In the genomic region with DNA sequence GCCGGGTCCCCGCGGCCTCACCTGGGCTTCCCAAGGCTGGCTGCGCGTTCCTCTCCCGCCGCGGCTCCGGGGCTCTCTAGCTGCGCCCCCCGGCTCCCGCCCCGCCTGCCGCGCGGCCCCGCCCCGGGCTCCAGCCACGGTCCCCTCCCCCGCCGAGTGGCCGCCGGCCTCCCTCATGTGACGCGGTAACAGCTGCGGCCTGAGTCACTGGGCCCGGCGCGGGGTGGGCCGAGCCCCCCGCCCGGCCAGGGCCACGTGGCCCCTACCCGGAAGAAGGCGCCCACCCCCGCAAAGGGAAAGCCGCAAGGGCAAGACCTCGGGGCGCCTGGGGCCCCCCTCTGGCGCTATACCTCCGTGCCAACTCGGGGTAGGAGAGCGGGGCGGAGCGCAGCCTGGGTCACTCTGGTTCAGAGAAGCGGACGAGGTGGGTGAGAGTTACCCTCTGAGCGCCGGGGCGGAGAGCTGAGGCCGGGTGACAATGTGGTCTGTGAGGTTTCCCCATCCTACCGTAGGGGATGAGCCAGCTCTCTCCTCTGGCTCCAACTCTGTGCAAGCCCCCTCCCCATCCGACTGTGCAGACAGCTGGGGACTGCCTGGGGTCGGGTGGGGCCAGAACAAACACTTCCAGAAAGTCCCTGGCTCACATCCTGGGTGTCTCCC, we compare ENCODE assay signal across 8 cellular contexts. TPM values are rescaled to one million over a fixed set of nuclear protein-coding genes. Genes with fewer than 3 reads are reported as not detected.
DNase-seq lines count a peak whose midpoint lies in the region; ATAC-seq and TF ChIP-seq lines count a peak whose summit lies in the region.

TSS of gene CD63 (minus strand) at position 78 of the 660 bp plus-strand sequence. CDS start 668 bp downstream, outside the sequence.

- H3K4me1 Mint-ChIP-seq in GM23338 = peaks cover 40% of the 10 kb centered on the region
- H3K4me1 Mint-ChIP-seq in T-helper 17 cell = peaks cover 37% of the 10 kb centered on the region

- TF ChIP-seq CTCF in GM10248 (IDR thresholded peaks at IDR 0.05; ENCODE audit: control extremely low read depth, extremely low read depth, low read depth, missing control alignments) = peak; percentile 11
- no peak for TF ChIP-seq CTCF in GM23338 (conservative IDR thresholded peaks at IDR 0.05; ENCODE audit: low read depth in 2 of 2)
- no peak for TF ChIP-seq CTCF in right atrium auricular region (IDR thresholded peaks at IDR 0.05)

- peak within 1 kb of the TSS; percentile 98 for H3K4me2 ChIP-seq in GM23338

- H3K27ac ChIP-seq in GM23338 (ENCODE audit: low read depth) (peak within 1 kb of the TSS; percentile 97), right atrium auricular region (peak within 1 kb of the TSS; percentile 99 to 100), aorta (ENCODE audit: low read depth in 1 of 2, low read length in 2 of 2) (peak within 1 kb of the TSS; percentile 84 to 99)

- H3K9me3 ChIP-seq in T-helper 17 cell (ENCODE audit: control insufficient read depth, low read length, poor library complexity, severe bottlenecking) = no peaks in the 10 kb centered on the region
- no peaks in the 10 kb centered on the region for H3K9me3 ChIP-seq in right atrium auricular region
- H3K9me3 ChIP-seq in aorta (ENCODE audit: control insufficient read depth, low read length) = no peaks in the 10 kb centered on the region

- no peaks in the 10 kb centered on the region for H3K9me3 Mint-ChIP-seq in GM23338

- DNase-seq in GM10248 (ENCODE audit: extremely low spot score) (peak; percentile 95), GM23338 (ENCODE audit: low spot score) (peak; percentile 77), LHCN-M2 (ENCODE audit: low read depth) (peak; percentile 97), T-helper 17 cell (peak; percentile 24 to 52 (median 45)), anterior cingulate cortex (lab: John Stamatoyannopoulos, UW) (peak in 56 of 58 donors; percentile 46 to 93 (median 85)), right atrium auricular region (ENCODE audit: low spot score) (peak; percentile 92), pulmonary artery endothelial cell (ENCODE audit: low read depth, low spot score) (peak; percentile 58), aorta (peak; percentile 95 to 97)

- H3K36me3 ChIP-seq in GM23338 (ENCODE audit: insufficient read depth) = peaks cover 8% of the 10 kb centered on the region; the same call in 1 of the 2 replicates
- H3K36me3 ChIP-seq in right atrium auricular region = peaks cover 31% of the 10 kb centered on the region
- no peaks in the 10 kb centered on the region for H3K36me3 ChIP-seq in aorta (ENCODE audit: control insufficient read depth in 1 of 2, insufficient read depth in 2 of 2, low read length in 1 of 2)

- CTCF ChIA-PET in GM10248 (lab: Yijun Ruan, JAX) = interaction anchor here (1.1 to 3.1 kb wide), 9 partner anchors 10 to 267 kb away, joined by 3 to 57 read pairs (median 5); partner anchors contain the start of genes DNAJC14 and RDH5

- H3K4me3 ChIP-seq in GM23338 (peak within 1 kb of the TSS; percentile 97), right atrium auricular region (peak within 1 kb of the TSS; percentile 79 to 80), aorta (ENCODE audit: low read length in 2 of 2) (peak within 1 kb of the TSS; percentile 92 to 94)

- no peaks in the 10 kb centered on the region for H3K9me2 ChIP-seq in GM23338 (ENCODE audit: insufficient read depth)

- H3K36me3 Mint-ChIP-seq in GM23338 (ENCODE audit: low read depth) = peaks cover 33% of the 10 kb centered on the region
- H3K36me3 Mint-ChIP-seq in T-helper 17 cell (ENCODE audit: low read depth) = no peaks in the 10 kb centered on the region

- H3K27me3 ChIP-seq in GM23338 (ENCODE audit: insufficient read depth) (no peaks in the 10 kb centered on the region), right atrium auricular region (no peaks in the 10 kb centered on the region), aorta (ENCODE audit: control insufficient read depth in 1 of 2, insufficient read depth in 2 of 2, low read length in 1 of 2) (no peaks in the 10 kb centered on the region)

- 0 to 1% methylated on average over 49 to 54 of the region's 54 CpGs for WGBS in aorta, 2 donors

- peaks cover 13% of the 10 kb centered on the region; the same call in 1 of the 2 replicates for H3F3A ChIP-seq in GM23338 (replicated peaks; ENCODE audit: low read depth)

- peak; percentile 55 for ATAC-seq in GM23338
- ATAC-seq in T-helper 17 cell = peak; percentile 56
- peak; percentile 92 for ATAC-seq in aorta (ENCODE audit: low FRiP score)

- peak within 1 kb of the TSS; percentile 82 for H3K27ac Mint-ChIP-seq in GM23338
- peak within 1 kb of the TSS; percentile 97 for H3K27ac Mint-ChIP-seq in T-helper 17 cell

- peaks cover 14% of the 10 kb centered on the region for H3K79me2 ChIP-seq in GM23338 (replicated peaks; ENCODE audit: insufficient read depth)

- H3K4me3 Mint-ChIP-seq in GM23338 (peak within 1 kb of the TSS; percentile 86), T-helper 17 cell (peak within 1 kb of the TSS; percentile 95)

- 0 out of 2 replicates have a peak, but pooled peaks cover 6% of the 10 kb centered on the region for H4K20me1 ChIP-seq in GM23338 (replicated peaks; ENCODE audit: insufficient read depth)

- POLR2A ChIA-PET in GM10248 (lab: Yijun Ruan, JAX) = interaction anchor here (1.2 to 1.7 kb wide), 4 partner anchors 9 to 375 kb away, joined by 3 to 11 read pairs (median 3); partner anchors contain the start of genes ORMDL2, PA2G4, RDH5 and SARNP

- H3K27me3 Mint-ChIP-seq in GM23338 (ENCODE audit: insufficient read depth, low read depth, poor library complexity) (peaks cover 14% of the 10 kb centered on the region), T-helper 17 cell (no peaks in the 10 kb centered on the region)

- H3K4me1 ChIP-seq in GM23338 (ENCODE audit: insufficient read depth) = peaks cover 28% of the 10 kb centered on the region
- peaks cover 0 to 66% of the 10 kb centered on the region in 2 donors for H3K4me1 ChIP-seq in right atrium auricular region
- H3K4me1 ChIP-seq in aorta (ENCODE audit: control insufficient read depth in 1 of 2, insufficient read depth in 2 of 2, low read length in 2 of 2) = no peaks in the 10 kb centered on the region

- intact Hi-C loops in aorta (cut with DNase I) = no loop called here

- peak within 1 kb of the TSS; percentile 32; the same call in 1 of the 2 replicates for H2AFZ ChIP-seq in GM23338

RNA-seq across cellular contexts. Expression of gene CD63, which starts in this region (rescaled TPM):
- 294 and 307 TPM in 2 replicates for total RNA-seq in GM23338 (2014; rRNA removed; shearing (Covaris generic))
- 670 and 685 TPM in 2 replicates for polyA plus RNA-seq in GM23338 (2016; fragmentation: Nextera tagmentation; extraction: Ambion mirVana)
- total RNA-seq in LHCN-M2 (2014; rRNA removed) = 2,065 and 2,281 TPM in 2 replicates
- polyA plus RNA-seq in LHCN-M2 (2012) = 3,617 TPM
- total RNA-seq in T-helper 17 cell = 10 to 100 TPM; 83.3 to 83.9 TPM
- total RNA-seq in right atrium auricular region = 1,000 to 10,000 TPM; 1,041 to 1,122 TPM
- total RNA-seq in pulmonary artery endothelial cell = 1,224 and 1,479 TPM in 2 replicates
- total RNA-seq in aorta = 1,000 to 10,000 TPM; 1,107 to 1,135 TPM
- 1,000 to 10,000 TPM; 1,323 to 1,532 TPM for polyA plus RNA-seq in aorta

Comparison
In these comparisons a context has a peak if more than half of its experiments do, and no peak if none do; other contexts are left out.
1. Peak in every context shown above with its lines: DNase-seq, ATAC-seq, H3K4me3 ChIP-seq and H3K27ac ChIP-seq.
2. DNase-seq: peak in every context shown above with its lines; median percentile 97 in LHCN-M2; 96 in aorta; 95 in GM10248; 92 in right atrium auricular region; 85 in anterior cingulate cortex; 77 in GM23338; 58 in pulmonary artery endothelial cell; 45 in T-helper 17 cell.